In genomic region chr10:71873582-71874182, GRCh38 we compare ENCODE assay signal across 12 cellular contexts. TPM values are rescaled to one million over a fixed set of nuclear protein-coding genes. Genes with fewer than 3 reads are reported as not detected.
DNase-seq lines count a peak whose midpoint lies in the region; ATAC-seq and TF ChIP-seq lines count a peak whose summit lies in the region.
"Had no signal": no experiment of that assay in that cellular context is flagged by ENCODE, and none has a peak within 500 bp of the region (broad histone marks: within the 10 kb centered on the region; RNA-seq: fewer than 3 reads in every experiment).

No MANE protein-coding gene starts in this region.

- no peak overlapping the region for H3K27ac Mint-ChIP-seq in endodermal cell
- H3K27ac Mint-ChIP-seq: activated T-helper 1 cell treated with anti-CD3 and anti-CD28 coated beads, Interleukin-12 subunit alpha, Interleukin-12 subunit beta, Interleukin-2, Interleukin-4 antibody, amounts not matched to agents 30 ng/mL and 10 ng/mL and 1 ng/mL, durations not matched to agents 14 hours and 24 hours and 36 hours had no signal

- no peak for TF ChIP-seq CTCF in endodermal cell (conservative IDR thresholded peaks at IDR 0.05)

- H3K9ac ChIP-seq in endodermal cell (ENCODE audit: extremely low read depth, low read length, poor library complexity, severe bottlenecking): no peak overlapping the region

- no peaks in the 10 kb centered on the region for H3K36me3 Mint-ChIP-seq in endodermal cell (ENCODE audit: low read depth)

- DNase-seq in endodermal cell (peak; percentile 12), epidermal melanocyte (ENCODE audit: insufficient read length, low spot score) (no peak), RKO (ENCODE audit: low spot score) (no peak), NCI-H1092 treated with DMSO at 0.1 percent for 48 hours (lab: John Stamatoyannopoulos, UW) (no peak)
- no peak for DNase-seq in stimulated activated CD4-positive, alpha-beta T cell treated with anti-CD3 and anti-CD28 coated beads, Interleukin-1b, Interleukin-23, amount 100 ng/mL, for 48 hours
- DNase-seq: dermis blood vessel endothelial cell; stimulated activated CD4-positive, alpha-beta T cell treated with anti-CD3 and anti-CD28 coated beads, Interleukin-4, amount 100 ng/mL, for 4 hours had no signal

- ATAC-seq in GM18519 (IDR thresholded peaks at IDR 0.05; ENCODE audit: low FRiP score, unreplicated experiment) (peak; percentile 96), GM21447 (IDR thresholded peaks at IDR 0.05; ENCODE audit: unreplicated experiment) (peak; percentile 95), HG03103 (IDR thresholded peaks at IDR 0.05; ENCODE audit: low read depth, unreplicated experiment) (peak; percentile 78)

- peaks cover 2% of the 10 kb centered on the region for H3K4me1 ChIP-seq in endodermal cell (ENCODE audit: control insufficient read depth, insufficient read depth, low read length)

- H3K27me3 Mint-ChIP-seq in endodermal cell (ENCODE audit: insufficient read depth): no peaks in the 10 kb centered on the region

- 84 to 92% methylated on average over 4 to 7 of the region's 7 CpGs for WGBS in endodermal cell (ENCODE audit: insufficient coverage in 1 of 2, insufficient read length in 1 of 2), 2 experiments

- H3K27ac ChIP-seq in endodermal cell (ENCODE audit: low read depth, low read length): no peak overlapping the region
- H3K27ac ChIP-seq: vagina had no signal

- H3K4me3 ChIP-seq in endodermal cell (ENCODE audit: low read length): no peak overlapping the region
- H3K4me3 ChIP-seq: vagina had no signal

- peaks cover 9% of the 10 kb centered on the region for H3K4me1 Mint-ChIP-seq in endodermal cell

- H3K36me3 ChIP-seq in endodermal cell (ENCODE audit: control insufficient read depth, insufficient read depth, low read length): no peaks in the 10 kb centered on the region
- H3K36me3 ChIP-seq: vagina had no signal

- no peaks in the 10 kb centered on the region for H3K27me3 ChIP-seq in endodermal cell (ENCODE audit: control insufficient read depth, insufficient read depth, low read length, poor library complexity, severe bottlenecking)
- H3K27me3 ChIP-seq: vagina had no signal

- H3K9me3 Mint-ChIP-seq in endodermal cell: peaks cover 27% of the 10 kb centered on the region
- H3K9me3 Mint-ChIP-seq: activated T-helper 1 cell treated with anti-CD3 and anti-CD28 coated beads, Interleukin-12 subunit alpha, Interleukin-12 subunit beta, Interleukin-2, Interleukin-4 antibody, amounts not matched to agents 30 ng/mL and 10 ng/mL and 1 ng/mL, durations not matched to agents 14 hours and 24 hours and 36 hours had no signal

- no peaks in the 10 kb centered on the region for H3K9me3 ChIP-seq in endodermal cell (ENCODE audit: control insufficient read depth, low read length)
- H3K9me3 ChIP-seq: vagina had no signal

- no peak overlapping the region for H3K4me3 Mint-ChIP-seq in endodermal cell
- H3K4me3 Mint-ChIP-seq: activated T-helper 1 cell treated with anti-CD3 and anti-CD28 coated beads, Interleukin-12 subunit alpha, Interleukin-12 subunit beta, Interleukin-2, Interleukin-4 antibody, amounts not matched to agents 30 ng/mL and 10 ng/mL and 1 ng/mL, durations not matched to agents 14 hours and 24 hours and 36 hours had no signal

RNA-seq across cellular contexts. Expression of gene PSAP, which starts 22.6 kb away (rescaled TPM):
- 100 to 1,000 TPM; 456 to 549 TPM for total RNA-seq in endodermal cell
- polyA plus RNA-seq in endodermal cell (2013, experiment 1 of 2): 500 TPM
- 448 TPM for polyA plus RNA-seq in endodermal cell (2013, experiment 2 of 2)
